ENCODE assay signal across 6 cellular contexts in genomic region chr18:48213791-48214190, GRCh38.
"Had no signal": no experiment of that assay in that cellular context is flagged by ENCODE, and none has a peak within 500 bp of the region (broad histone marks: within the 10 kb centered on the region; RNA-seq: fewer than 3 reads in every experiment).

No MANE protein-coding gene starts in this region.

- ATAC-seq: HepG2, K562 had no signal

- H3K27ac ChIP-seq: GM23248, HL-60 had no signal

- H2AFZ ChIP-seq: GM23248 had no signal

- H3K4me3 ChIP-seq: GM23248, K562 had no signal

- H3K27ac Mint-ChIP-seq: H9 had no signal

- H3K4me3 Mint-ChIP-seq: H9 had no signal

- DNase-seq: GM23248, H9, HCEC 1CT had no signal

- H3K9ac ChIP-seq: GM23248 had no signal
